ENCODE assay signal across 11 cellular contexts in the genomic region with DNA sequence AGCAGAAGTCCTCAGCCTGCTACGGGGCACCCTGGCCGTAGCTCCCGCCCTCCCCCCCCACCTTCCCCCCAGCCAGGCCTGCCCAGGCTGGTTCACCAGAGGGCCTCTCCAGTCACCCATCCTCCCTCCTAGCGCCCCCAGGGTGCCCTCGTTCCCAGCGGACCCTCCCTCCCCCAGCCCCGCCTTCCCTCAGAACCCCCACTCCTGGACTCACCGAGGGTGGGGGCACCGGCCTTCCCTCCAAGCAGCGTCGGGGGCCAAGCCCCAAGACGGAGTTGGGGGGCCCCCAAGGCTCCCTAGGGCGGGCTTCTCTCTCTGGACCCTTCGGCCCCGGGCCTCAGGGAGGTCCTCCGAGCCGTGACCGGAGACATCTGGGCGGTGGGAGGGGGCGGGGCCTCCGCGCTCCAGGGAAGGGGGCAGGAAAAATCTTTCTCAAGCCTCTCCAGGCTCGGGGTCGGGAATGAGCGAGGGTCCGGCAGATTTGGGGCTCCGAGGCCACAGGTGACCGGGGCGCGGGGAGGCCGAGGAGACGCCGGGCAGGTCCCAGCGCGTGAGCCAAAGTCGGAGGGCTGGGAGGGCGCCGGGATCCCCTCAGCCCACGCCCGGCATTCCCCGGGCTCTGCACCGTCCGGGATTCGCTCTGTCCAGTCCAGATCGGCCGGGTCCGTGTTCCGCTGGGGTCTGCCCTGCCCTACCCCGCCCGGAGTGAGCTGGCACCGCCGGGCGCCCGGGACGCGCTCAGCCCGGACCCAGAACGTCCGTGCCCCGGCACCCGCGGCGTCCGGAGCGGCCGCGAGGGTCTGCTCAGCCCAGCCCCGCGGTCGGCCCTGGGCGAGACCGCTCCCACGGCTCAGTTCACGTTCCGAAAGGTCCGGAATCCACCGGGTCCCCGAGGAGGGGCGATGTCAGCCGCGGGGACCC. TPM values are rescaled to one million over a fixed set of nuclear protein-coding genes. Genes with fewer than 3 reads are reported as not detected.
DNase-seq lines count a peak whose midpoint lies in the region; ATAC-seq and TF ChIP-seq lines count a peak whose summit lies in the region.
"Had no signal": no experiment of that assay in that cellular context is flagged by ENCODE, and none has a peak within 500 bp of the region (broad histone marks: within the 10 kb centered on the region; RNA-seq: fewer than 3 reads in every experiment).

No MANE protein-coding gene starts in this region.

- WGBS in HUES64, result under 1% methylated on average over 78 of the region's 81 CpGs
- 0 to 1% methylated on average over 28 to 61 of the region's 81 CpGs for whole genome bisulfite sequencing in lower leg skin, 2 donors

- no peak overlapping the region for H3K27ac ChIP-seq in HUES64 (ENCODE audit: low read depth, low read length)
- H3K27ac ChIP-seq in substantia nigra (ENCODE audit: low read depth, low read length, poor library complexity, severe bottlenecking), result peak overlapping the region; percentile 17

- no peaks in the 10 kb centered on the region for H3K9me3 Mint-ChIP-seq in stimulated activated effector memory CD8-positive, alpha-beta T cell treated with anti-CD3 and anti-CD28 coated beads, Interleukin-12 subunit alpha, Interleukin-12 subunit beta, amount 100 ng/mL, for 72 hours
- H3K9me3 Mint-ChIP-seq: activated naive CD4-positive, alpha-beta T cell treated with anti-CD3 and anti-CD28 coated beads, Interleukin-2, amount 50 U/mL, for 24 hours had no signal

- no peak for TF ChIP-seq CTCF in lower leg skin (IDR thresholded peaks at IDR 0.05)

- peak overlapping the region; percentile 35; the same call in 1 of the 2 replicates for H3K9ac ChIP-seq in HUES64 (ENCODE audit: low read depth, low read length)

- no peaks in the 10 kb centered on the region for H3K4me1 Mint-ChIP-seq in stimulated activated effector memory CD8-positive, alpha-beta T cell treated with anti-CD3 and anti-CD28 coated beads, Interleukin-12 subunit alpha, Interleukin-12 subunit beta, amount 100 ng/mL, for 72 hours
- H3K4me1 Mint-ChIP-seq: activated naive CD4-positive, alpha-beta T cell treated with anti-CD3 and anti-CD28 coated beads, Interleukin-2, amount 50 U/mL, for 24 hours had no signal

- TF ChIP-seq POLR2A in lower leg skin (IDR thresholded peaks at IDR 0.05), result no peak

- DNase-seq in ecto neural progenitor cell (ENCODE audit: low spot score) (peak; percentile 67), lower leg skin (ENCODE audit: low spot score in 2 of 2) (no peak), substantia nigra (lab: John Stamatoyannopoulos, UW) (peak in 2 of 49 donors; percentile 14 to 16), DMS53 (lab: John Stamatoyannopoulos, UW) (no peak)
- DNase-seq in stimulated activated effector memory CD8-positive, alpha-beta T cell treated with anti-CD3 and anti-CD28 coated beads, Interleukin-12 subunit alpha, Interleukin-12 subunit beta, amount 100 ng/mL, for 72 hours (ENCODE audit: low spot score in 2 of 2), result no peak
- DNase-seq in activated T-cell treated with anti-CD3 and anti-CD28 coated beads, Interleukin-2, amount 50 U/mL, for 48 hours, result no peak
- DNase-seq: stimulated activated CD8-positive, alpha-beta memory T cell treated with anti-CD3 and anti-CD28 coated beads, Interleukin-4, amount 100 ng/mL, for 48 hours; SW 1271 had no signal

- peaks cover 34% of the 10 kb centered on the region for H3K27me3 ChIP-seq in HUES64 (ENCODE audit: insufficient read depth, low read length)

- no peaks in the 10 kb centered on the region for H3K36me3 Mint-ChIP-seq in stimulated activated effector memory CD8-positive, alpha-beta T cell treated with anti-CD3 and anti-CD28 coated beads, Interleukin-12 subunit alpha, Interleukin-12 subunit beta, amount 100 ng/mL, for 72 hours
- H3K36me3 Mint-ChIP-seq: activated naive CD4-positive, alpha-beta T cell treated with anti-CD3 and anti-CD28 coated beads, Interleukin-2, amount 50 U/mL, for 24 hours had no signal

- intact Hi-C loops in lower leg skin (cut with DNase I; ENCODE audit: low total_unique reads), result no loop called here

- H3K27ac Mint-ChIP-seq in stimulated activated effector memory CD8-positive, alpha-beta T cell treated with anti-CD3 and anti-CD28 coated beads, Interleukin-12 subunit alpha, Interleukin-12 subunit beta, amount 100 ng/mL, for 72 hours, result no peak overlapping the region
- H3K27ac Mint-ChIP-seq: activated naive CD4-positive, alpha-beta T cell treated with anti-CD3 and anti-CD28 coated beads, Interleukin-2, amount 50 U/mL, for 24 hours had no signal

- H3K9me3 ChIP-seq in HUES64 (ENCODE audit: insufficient read depth, low read depth, low read length), result no peaks in the 10 kb centered on the region

- ATAC-seq in stimulated activated effector memory CD8-positive, alpha-beta T cell treated with anti-CD3 and anti-CD28 coated beads, Interleukin-12 subunit alpha, Interleukin-12 subunit beta, amount 100 ng/mL, for 72 hours, result no peak
- no peak for ATAC-seq in HG03342 (IDR thresholded peaks at IDR 0.05; ENCODE audit: unreplicated experiment)

- peaks cover 18% of the 10 kb centered on the region for H3K4me1 ChIP-seq in HUES64 (ENCODE audit: insufficient read depth, low read length)

- H3K36me3 ChIP-seq in HUES64 (ENCODE audit: insufficient read depth, low read length), result no peaks in the 10 kb centered on the region

- no peak overlapping the region for H3K4me3 Mint-ChIP-seq in stimulated activated effector memory CD8-positive, alpha-beta T cell treated with anti-CD3 and anti-CD28 coated beads, Interleukin-12 subunit alpha, Interleukin-12 subunit beta, amount 100 ng/mL, for 72 hours

- H3K4me3 ChIP-seq in HUES64 (ENCODE audit: low read length) (peak overlapping the region; percentile 71), lower leg skin (ENCODE audit: low read depth, poor library complexity, severe bottlenecking) (peak overlapping the region; percentile 51)

RNA-seq across cellular contexts. Expression of a gene that starts 1.0 kb away (rescaled TPM):
- 3.2 TPM for polyA plus RNA-seq in HUES64 (2013, experiment 1 of 2)
- 6.3 TPM for polyA plus RNA-seq in HUES64 (2013, experiment 2 of 2)
- total RNA-seq in lower leg skin, result 10 to 100 TPM; 30.9 to 50.7 (median 34.8) TPM
